In the genomic region with DNA sequence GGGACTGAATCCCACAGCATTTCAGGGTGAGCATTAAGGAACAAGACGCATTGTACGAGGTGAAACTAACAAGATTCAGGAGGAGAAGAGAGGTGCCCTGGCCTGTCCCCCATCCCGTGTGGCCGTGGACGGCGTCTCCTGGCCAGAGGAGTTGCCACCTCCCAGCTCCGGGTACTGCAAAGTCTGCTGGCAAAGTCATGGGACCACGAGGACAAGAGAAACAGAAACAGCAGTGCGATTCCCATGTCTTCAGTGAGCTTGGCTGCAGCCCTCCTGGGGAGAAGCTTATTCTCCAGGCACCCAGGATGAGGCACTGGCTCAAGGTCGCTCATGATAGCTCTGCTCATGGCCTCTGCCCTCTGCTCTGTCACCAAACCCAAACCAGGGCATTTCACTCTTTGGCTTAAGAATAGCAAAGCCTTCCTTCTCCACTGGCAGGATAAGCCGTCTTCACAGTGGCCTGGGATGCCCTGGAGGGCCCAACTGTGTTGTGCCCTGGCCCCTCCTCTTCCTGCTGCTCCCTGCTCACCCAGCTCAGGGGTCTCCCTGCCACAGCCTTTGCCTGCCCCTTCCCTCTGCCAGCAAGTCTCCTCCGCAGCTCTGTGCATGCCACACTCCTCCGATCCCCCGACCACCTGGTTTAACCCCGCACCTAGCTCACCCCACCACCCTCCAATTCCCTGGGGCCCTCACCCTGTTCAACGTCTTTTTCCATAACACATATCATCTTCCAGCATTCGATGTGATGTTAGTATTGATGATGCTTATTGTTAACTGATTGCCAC, we compare ENCODE assay signal across 1 cellular context.
TF ChIP-seq lines count a peak whose summit lies in the region.

No MANE protein-coding gene starts in this region.

TF ChIP-seq in H1, 55 proteins besides CTCF, POLR2A, EP300 and RAD21:
- TF ChIP-seq PHF8 (conservative IDR thresholded peaks at IDR 0.05; ENCODE audit: low read depth, low read length), result no peak
- TF ChIP-seq TBP (IDR thresholded peaks at IDR 0.05; ENCODE audit: low read depth, low read length), result no peak
- no peak for TF ChIP-seq EGR1 (IDR thresholded peaks at IDR 0.05; ENCODE audit: borderline replicate concordance, low read depth, low read length)
- TF ChIP-seq SUZ12 (IDR thresholded peaks at IDR 0.05; ENCODE audit: low read length), result no peak
- no peak for TF ChIP-seq MAFK (IDR thresholded peaks at IDR 0.05; ENCODE audit: low read depth, low read length)
- TF ChIP-seq SP1 (IDR thresholded peaks at IDR 0.05; ENCODE audit: low read depth, low read length), result no peak
- no peak for TF ChIP-seq JUN (IDR thresholded peaks at IDR 0.05; ENCODE audit: low read depth, low read length)
- TF ChIP-seq TAF1 (IDR thresholded peaks at IDR 0.05; ENCODE audit: low read depth, low read length), result no peak
- no peak for TF ChIP-seq CHD1 (IDR thresholded peaks at IDR 0.05; ENCODE audit: low read depth, low read length)
- no peak for TF ChIP-seq HDAC6 (IDR thresholded peaks at IDR 0.05; ENCODE audit: low read depth, low read length)
- TF ChIP-seq POLR2AphosphoS5 (IDR thresholded peaks at IDR 0.05; ENCODE audit: low read depth, low read length), result no peak
- TF ChIP-seq SP4 (IDR thresholded peaks at IDR 0.05; ENCODE audit: low read length), result no peak
- no peak for TF ChIP-seq CBX5 (IDR thresholded peaks at IDR 0.05; ENCODE audit: low read depth, low read length)
- TF ChIP-seq EZH2 (IDR thresholded peaks at IDR 0.05; ENCODE audit: low read depth, low read length, severe bottlenecking), result no peak
- TF ChIP-seq SIRT6 (IDR thresholded peaks at IDR 0.05; ENCODE audit: low read length), result no peak
- no peak for TF ChIP-seq CEBPB (IDR thresholded peaks at IDR 0.05; ENCODE audit: low read depth, low read length)
- no peak for TF ChIP-seq SIN3A (conservative IDR thresholded peaks at IDR 0.05 in 1 of 2, IDR thresholded peaks at IDR 0.05 in 1 of 2; ENCODE audit: low read depth in 1 of 2, low read length in 2 of 2)
- TF ChIP-seq JUND (IDR thresholded peaks at IDR 0.05; ENCODE audit: low read length), result no peak
- TF ChIP-seq YY1 (IDR thresholded peaks at IDR 0.05; ENCODE audit: low read depth, low read length), result no peak
